7 cellular contexts compared by ENCODE assay signal in genomic region chr4:44679060-44679459, GRCh38. TPM values are rescaled to one million over a fixed set of nuclear protein-coding genes. Genes with fewer than 3 reads are reported as not detected.
A peak's percentile ranks its signal among the peaks of the same experiment; 100 is the strongest.
DNase-seq lines count a peak whose midpoint lies in the region; ATAC-seq, FAIRE-seq and TF ChIP-seq lines count a peak whose summit lies in the region.

No MANE protein-coding gene starts in this region.

- TF ChIP-seq CTCF in GM10266 (IDR thresholded peaks at IDR 0.05; ENCODE audit: control insufficient read depth, insufficient read depth, low read depth, missing control alignments), result no peak

- peaks cover 27% of the 10 kb centered on the region for H3K36me3 ChIP-seq in HUES6 (ENCODE audit: control insufficient read depth, insufficient read depth, low read length)

- H3K36me3 Mint-ChIP-seq in central memory CD8-positive, alpha-beta T cell (ENCODE audit: insufficient read depth), result peaks cover 14% of the 10 kb centered on the region
- H3K36me3 Mint-ChIP-seq in natural killer cell treated with Interleukin-12 subunit alpha and Interleukin-12 subunit beta and Interleukin-15 and Interleukin-18, amount 100 ng/mL, for 72 hours, result peaks cover 2% of the 10 kb centered on the region

- no peak for TF ChIP-seq POLR2A in H54 (IDR thresholded peaks at IDR 0.05; ENCODE audit: low read depth, low read length)

- peaks cover 4% of the 10 kb centered on the region; the same call in 1 of the 2 replicates for H3K4me1 ChIP-seq in HUES6 (ENCODE audit: control insufficient read depth, insufficient read depth, low read length)

- peaks cover 27% of the 10 kb centered on the region for H3K4me1 Mint-ChIP-seq in central memory CD8-positive, alpha-beta T cell
- peaks cover 11 to 27% of the 10 kb centered on the region in 2 donors for H3K4me1 Mint-ChIP-seq in natural killer cell treated with Interleukin-12 subunit alpha and Interleukin-12 subunit beta and Interleukin-15 and Interleukin-18, amount 100 ng/mL, for 72 hours (ENCODE audit: low read depth in 2 of 2)

- no peaks in the 10 kb centered on the region for H3K9me3 Mint-ChIP-seq in central memory CD8-positive, alpha-beta T cell
- H3K9me3 Mint-ChIP-seq in natural killer cell treated with Interleukin-12 subunit alpha and Interleukin-12 subunit beta and Interleukin-15 and Interleukin-18, amount 100 ng/mL, for 72 hours, result no peaks in the 10 kb centered on the region

- H3K27me3 ChIP-seq in HUES6 (ENCODE audit: control insufficient read depth, insufficient read depth, low read length), result no peaks in the 10 kb centered on the region

- H3K4me3 ChIP-seq in HUES6 (ENCODE audit: low read depth, low read length), result peak overlapping the region; percentile 91

- ATAC-seq in GM18907 (IDR thresholded peaks at IDR 0.05; ENCODE audit: unreplicated experiment), result peak; percentile 4
- ATAC-seq in central memory CD8-positive, alpha-beta T cell (replicated peaks; ENCODE audit: extremely low read depth, poor library complexity, severe bottlenecking), result peak; percentile 7
- peak in 1 of 2 donors; percentile 10 for ATAC-seq in natural killer cell treated with Interleukin-12 subunit alpha and Interleukin-12 subunit beta and Interleukin-15 and Interleukin-18, amount 100 ng/mL, for 72 hours

- peak overlapping the region; percentile 94; the same call in 1 of the 2 replicates for H3K27ac ChIP-seq in HUES6 (ENCODE audit: low read depth, low read length)

- no peak for DNase-seq in central memory CD8-positive, alpha-beta T cell (ENCODE audit: low spot score in 2 of 2)
- no peak for DNase-seq in natural killer cell treated with Interleukin-12 subunit alpha and Interleukin-12 subunit beta and Interleukin-15 and Interleukin-18, amount 100 ng/mL, for 72 hours (ENCODE audit: low spot score)
- DNase-seq in GM10266 (ENCODE audit: extremely low spot score), result no peak
- no peak for DNase-seq in H54 (ENCODE audit: insufficient read length, low spot score)
- DNase-seq in NCI-H2196 treated with DMSO at 0.1 percent for 48 hours (lab: John Stamatoyannopoulos, UW; ENCODE audit: unreplicated experiment), result no peak

- no peaks in the 10 kb centered on the region for H3K9me3 ChIP-seq in HUES6 (ENCODE audit: control insufficient read depth, insufficient read depth, low read depth, low read length)

- peak overlapping the region; percentile 95 for H3K27ac Mint-ChIP-seq in central memory CD8-positive, alpha-beta T cell (ENCODE audit: low read depth)
- peak overlapping the region; percentile 95 to 96 for H3K27ac Mint-ChIP-seq in natural killer cell treated with Interleukin-12 subunit alpha and Interleukin-12 subunit beta and Interleukin-15 and Interleukin-18, amount 100 ng/mL, for 72 hours

- peak overlapping the region; percentile 88 for H3K4me3 Mint-ChIP-seq in central memory CD8-positive, alpha-beta T cell
- peak overlapping the region; percentile 93 for H3K4me3 Mint-ChIP-seq in natural killer cell treated with Interleukin-12 subunit alpha and Interleukin-12 subunit beta and Interleukin-15 and Interleukin-18, amount 100 ng/mL, for 72 hours

- peak overlapping the region; percentile 96 for H3K9ac ChIP-seq in HUES6 (ENCODE audit: low read length)

- no peak for FAIRE-seq in H54 (lab: Jason Lieb, UNC)

- H3K27me3 Mint-ChIP-seq in central memory CD8-positive, alpha-beta T cell, result no peaks in the 10 kb centered on the region
- peaks cover 2 to 4% of the 10 kb centered on the region in 2 donors for H3K27me3 Mint-ChIP-seq in natural killer cell treated with Interleukin-12 subunit alpha and Interleukin-12 subunit beta and Interleukin-15 and Interleukin-18, amount 100 ng/mL, for 72 hours

RNA-seq across cellular contexts. Expression of gene GUF1, which starts 0.8 kb away (rescaled TPM):
- total RNA-seq in natural killer cell treated with Interleukin-12 subunit alpha and Interleukin-12 subunit beta and Interleukin-15 and Interleukin-18, amount 100 ng/mL, for 72 hours, result 10 to 100 TPM; 19.0 to 22.6 TPM

RNA-seq across cellular contexts. Expression of gene YIPF7, which starts 27.6 kb away (rescaled TPM):
- not detected for total RNA-seq in natural killer cell treated with Interleukin-12 subunit alpha and Interleukin-12 subunit beta and Interleukin-15 and Interleukin-18, amount 100 ng/mL, for 72 hours

RNA-seq across cellular contexts. Expression of gene GNPDA2, which starts 47.3 kb away (rescaled TPM):
- total RNA-seq in natural killer cell treated with Interleukin-12 subunit alpha and Interleukin-12 subunit beta and Interleukin-15 and Interleukin-18, amount 100 ng/mL, for 72 hours, result 10 to 100 TPM; 14.4 to 20.1 TPM
